ENCODE assay signal across 21 cellular contexts in the genomic region with DNA sequence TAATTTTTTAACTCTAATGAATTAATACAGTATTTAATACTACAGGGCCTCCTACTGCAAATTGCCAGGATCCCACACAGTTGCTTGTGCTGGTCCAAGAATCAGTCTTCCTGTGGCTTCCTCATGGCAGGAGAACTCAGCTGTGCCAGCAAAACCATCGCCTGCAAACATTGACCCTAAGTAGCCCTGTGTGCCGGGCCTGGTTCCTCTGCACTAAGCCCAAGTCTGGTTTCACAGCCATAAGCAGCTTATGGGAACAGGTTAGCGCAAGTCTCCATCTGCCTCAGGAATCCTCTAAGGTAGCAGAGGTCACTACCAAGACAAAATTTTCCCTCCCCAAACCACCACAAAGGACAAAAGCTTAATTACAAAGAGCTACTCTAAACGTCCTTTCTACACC.
DNase-seq lines count a peak whose midpoint lies in the region; ATAC-seq, FAIRE-seq and TF ChIP-seq lines count a peak whose summit lies in the region.
"Had no signal": no experiment of that assay in that cellular context is flagged by ENCODE, and none has a peak within 500 bp of the region (broad histone marks: within the 10 kb centered on the region; RNA-seq: fewer than 3 reads in every experiment).

No MANE protein-coding gene starts in this region.

- peak overlapping the region; percentile 73 for H4K91ac ChIP-seq in H1 (replicated peaks; ENCODE audit: insufficient read length, low read length)

- H3K79me1 ChIP-seq in H1 (ENCODE audit: low read depth, low read length) = no peaks in the 10 kb centered on the region

- H3K4me2 ChIP-seq in H1 (ENCODE audit: insufficient read depth in 1 of 2, low read depth in 2 of 2, low read length in 2 of 2) = no peak overlapping the region
- H3K4me2 ChIP-seq: BLaER1 had no signal

- no peak overlapping the region for H2BK15ac ChIP-seq in H1 (ENCODE audit: low read length)

- no peaks in the 10 kb centered on the region for H3K79me2 ChIP-seq in H1 (ENCODE audit: control insufficient read depth in 1 of 2, insufficient read depth in 2 of 2, low read length in 2 of 2)

- CTCF ChIA-PET in H1 (lab: Charles Lee; ENCODE audit: partially characterized antibody) = no interaction called here

- no peak for TF ChIP-seq EP300 in H1 (IDR thresholded peaks at IDR 0.05; ENCODE audit: borderline replicate concordance in 1 of 2, low read depth in 2 of 2, low read length in 2 of 2)

- H3K4ac ChIP-seq in H1 (replicated peaks; ENCODE audit: insufficient read length, low read depth, low read length) = no peak overlapping the region

- H3K9me3 ChIP-seq in WERI-Rb-1 (ENCODE audit: severe bottlenecking) (no peaks in the 10 kb centered on the region), H1 (ENCODE audit: insufficient read depth in 2 of 2, low read depth in 1 of 2, low read length in 1 of 2) (no peaks in the 10 kb centered on the region)
- H3K9me3 ChIP-seq: BLaER1 had no signal

- in situ Hi-C loops in G401 (cut with HindIII; ENCODE audit: low sequenced_read_pairs) = no loop called here

- no peak overlapping the region for H3K56ac ChIP-seq in H1 (replicated peaks; ENCODE audit: insufficient read length, low read depth, low read length)

- no peak overlapping the region; the same call in 1 of the 2 replicates for H3K18ac ChIP-seq in H1 (ENCODE audit: extremely low read depth, low read length)

- no peak overlapping the region for H2AK5ac ChIP-seq in H1 (ENCODE audit: low read depth, low read length)

- H3K27me3 ChIP-seq in WERI-Rb-1 (ENCODE audit: insufficient read depth, low read depth, severe bottlenecking) = no peaks in the 10 kb centered on the region
- H3K27me3 ChIP-seq in H1 (replicated peaks in 1 of 4; ENCODE audit: control insufficient read depth in 3 of 4, extremely low read depth in 1 of 4, insufficient read depth in 3 of 4, low read length in 3 of 4) = peaks cover 0 to 3% (median 0%) of the 10 kb centered on the region in 4 experiments; a peak in 2 of 7 replicates
- H3K27me3 ChIP-seq: BLaER1 had no signal

- TF ChIP-seq RAD21 in H1 (IDR thresholded peaks at IDR 0.05 in 1 of 2, conservative IDR thresholded peaks at IDR 0.05 in 1 of 2; ENCODE audit: low read depth in 2 of 2, low read length in 2 of 2) = no peak

- no peak overlapping the region for H2BK20ac ChIP-seq in H1 (ENCODE audit: low read length)

- no peak overlapping the region for H4K5ac ChIP-seq in H1 (ENCODE audit: insufficient read length, low read depth, low read length)

- no peaks in the 10 kb centered on the region for H3K23me2 ChIP-seq in H1 (ENCODE audit: low read depth, low read length)

- H3K4me1 ChIP-seq in H1 (replicated peaks in 1 of 4; ENCODE audit: control insufficient read depth in 3 of 4, insufficient read depth in 4 of 4, low read length in 3 of 4) = peaks cover 0 to 15% (median 9%) of the 10 kb centered on the region in 4 experiments; a peak in 4 of 7 replicates
- H3K4me1 ChIP-seq: BLaER1 had no signal

- FAIRE-seq in H1 (lab: Jason Lieb, UNC) (no peak), HTR-8/SVneo (lab: Jason Lieb, UNC) (no peak)
- FAIRE-seq: A204.1, G401.6, GM12892 had no signal

- no peak overlapping the region for H3K23ac ChIP-seq in H1 (ENCODE audit: insufficient read length)

- H4K20me1 ChIP-seq in H1 (replicated peaks in 1 of 2; ENCODE audit: control insufficient read depth in 1 of 2, insufficient read depth in 2 of 2, low read length in 2 of 2) = no peaks in the 10 kb centered on the region
- H4K20me1 ChIP-seq: BLaER1 had no signal

- H3K27ac ChIP-seq in WERI-Rb-1 = peak overlapping the region; percentile 67
- no peak overlapping the region for H3K27ac ChIP-seq in H1 (ENCODE audit: low read depth, low read length)
- H3K27ac ChIP-seq: 22Rv1, BLaER1, C4-2B, GM23248 had no signal

- no peak for TF ChIP-seq POLR2A in H1 (IDR thresholded peaks at IDR 0.05; ENCODE audit: control extremely low read depth in 1 of 2, low read depth in 2 of 2, low read length in 2 of 2)

- whole genome bisulfite sequencing in H1 (ENCODE audit: extremely low coverage in 1 of 2, insufficient coverage in 1 of 2, insufficient read length in 1 of 2, insufficient replicate concordance in 2 of 2, low coverage in 1 of 2, low lambda C conversion rate in 2 of 2, missing lambda C conversion rate in 1 of 2), 2 experiments = 83% methylated on average over 4 of the region's 4 CpGs; no CpG with 5 or more reads in 1 of the 2 experiments

- peak; percentile 52 for DNase-seq in D341Med (ENCODE audit: low spot score)
- peak; percentile 50 for DNase-seq in G401 (ENCODE audit: low spot score)
- peak; percentile 88 for DNase-seq in WERI-Rb-1
- DNase-seq in H1 (ENCODE audit: low read depth in 1 of 2, low spot score in 2 of 2) = no peak
- no peak for DNase-seq in activated CD4-positive, alpha-beta T cell treated with anti-CD3 and anti-CD28 coated beads for 48 hours
- DNase-seq in HTR-8/SVneo (ENCODE audit: insufficient read length, low spot score) = no peak
- DNase-seq in NCI-H2029 (lab: John Stamatoyannopoulos, UW) = no peak
- DNase-seq in stimulated activated naive CD8-positive, alpha-beta T cell treated with anti-CD3 and anti-CD28 coated beads, Interleukin-15, Interleukin-2, amounts not matched to agents 100 U/mL and 50 U/mL, for 24 hours = no peak
- DNase-seq: CD4-positive, CD25-positive, alpha-beta regulatory T cell; CD8-positive, alpha-beta T cell; DMS153; EL; GM23248; H9 had no signal

- no peak overlapping the region for H3K4me3 ChIP-seq in WERI-Rb-1 (ENCODE audit: low read depth, low read length)
- H3K4me3 ChIP-seq in H1 (ENCODE audit: extremely low read depth in 1 of 4, insufficient read depth in 2 of 4, low read depth in 3 of 4, low read length in 4 of 4) = no peak overlapping the region
- H3K4me3 ChIP-seq: BLaER1, GM23248 had no signal

- H3K14ac ChIP-seq in H1 (ENCODE audit: insufficient read length) = no peak overlapping the region

- no peak overlapping the region for H2BK12ac ChIP-seq in H1 (ENCODE audit: low read depth, low read length)

- H4K8ac ChIP-seq in H1 (ENCODE audit: extremely low read depth, insufficient read depth, low read length) = no peak overlapping the region

- H2BK5ac ChIP-seq in H1 (ENCODE audit: low read depth, low read length) = no peak overlapping the region

- H3K36me3 ChIP-seq in WERI-Rb-1 (no peaks in the 10 kb centered on the region), H1 (ENCODE audit: control insufficient read depth in 2 of 4, insufficient read depth in 4 of 4, low read length in 3 of 4) (no peaks in the 10 kb centered on the region)
- H3K36me3 ChIP-seq: BLaER1 had no signal

- no peak overlapping the region for H2AFZ ChIP-seq in H1 (ENCODE audit: low read length)
- H2AFZ ChIP-seq: GM23248 had no signal

- no peak for ATAC-seq in stimulated activated naive CD8-positive, alpha-beta T cell treated with anti-CD3 and anti-CD28 coated beads, Interleukin-15, Interleukin-2, amounts not matched to agents 100 U/mL and 50 U/mL, for 24 hours
- ATAC-seq: CD8-positive, alpha-beta T cell; HCT116 had no signal

- H2BK120ac ChIP-seq in H1 (replicated peaks; ENCODE audit: low read depth, low read length) = no peak overlapping the region

- POLR2A ChIA-PET in H1 (lab: Charles Lee; ENCODE audit: partially characterized antibody) = no interaction called here

- no peak for TF ChIP-seq CTCF in WERI-Rb-1 (IDR thresholded peaks at IDR 0.05; ENCODE audit: low read depth, low read length)
- no peak for TF ChIP-seq CTCF in H1 (IDR thresholded peaks at IDR 0.05; ENCODE audit: control extremely low read depth in 1 of 3, insufficient read depth in 1 of 3, low read depth in 1 of 3, low read length in 3 of 3)

- H3K9ac ChIP-seq in H1 (replicated peaks in 1 of 4; ENCODE audit: extremely low read depth in 1 of 4, low read depth in 3 of 4, low read length in 3 of 4) = no peak overlapping the region
- H3K9ac ChIP-seq: BLaER1, GM23248 had no signal

TF ChIP-seq in H1, 55 proteins besides CTCF, POLR2A, EP300 and RAD21 (continues in another document):
- no peak for TF ChIP-seq RFX5 (IDR thresholded peaks at IDR 0.05; ENCODE audit: borderline replicate concordance, low read depth, low read length)

Comparison
In these comparisons a context has a peak if more than half of its experiments do, and no peak if none do; other contexts are left out.
1. DNase-seq: peak in D341Med (single experiment), G401 (single experiment) and WERI-Rb-1 (single experiment); none in H1 (0 of 2), activated CD4-positive, alpha-beta T cell treated with anti-CD3 and anti-CD28 coated beads for 48 hours (single experiment), HTR-8/SVneo (single experiment), NCI-H2029 (single experiment) and stimulated activated naive CD8-positive, alpha-beta T cell treated with anti-CD3 and anti-CD28 coated beads, Interleukin-15, Interleukin-2, amounts not matched to agents 100 U/mL and 50 U/mL, for 24 hours (single experiment).